Comparison of ENCODE assay signal across 26 cellular contexts in the genomic region with DNA sequence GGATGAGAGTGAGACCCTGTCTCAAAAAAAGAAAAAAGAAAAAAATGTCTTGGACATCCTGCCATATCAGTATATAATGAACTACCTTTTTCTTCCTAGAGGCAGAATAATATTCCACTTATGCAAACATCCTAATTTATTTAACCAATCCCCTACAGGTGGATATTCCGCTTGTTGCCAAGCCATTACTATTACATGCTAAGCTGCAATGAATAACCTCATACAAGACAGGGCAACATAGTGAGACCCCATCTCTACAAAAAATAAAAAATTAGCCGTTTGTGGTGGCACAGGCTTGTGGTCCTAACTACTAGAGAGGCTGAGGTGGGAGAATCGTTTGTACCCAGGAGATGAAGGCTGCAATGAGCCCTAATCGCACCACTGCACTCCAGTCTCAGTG.
"Had no signal": no experiment of that assay in that cellular context is flagged by ENCODE, and none has a peak within 500 bp of the region (broad histone marks: within the 10 kb centered on the region; RNA-seq: fewer than 3 reads in every experiment).

No MANE protein-coding gene starts in this region.

- H3K27ac ChIP-seq: ascending aorta, foreskin keratinocyte, skin epidermis, uterus had no signal

- DNase-seq: activated CD4-positive, alpha-beta T cell treated with anti-CD3 and anti-CD28 coated beads for 48 hours; activated CD4-positive, alpha-beta T cell treated with anti-CD3 and anti-CD28 coated beads, Interleukin-2, amount 50 U/mL, for 48 hours; activated CD8-positive, alpha-beta memory T cell treated with anti-CD3 and anti-CD28 coated beads for 24 hours; activated gamma-delta T cell; activated naive CD4-positive, alpha-beta T cell treated with anti-CD3 and anti-CD28 coated beads, Interleukin-2, amount 10 ng/mL, durations not matched to agents 7 days and 5 days; activated naive CD8-positive, alpha-beta T cell treated with anti-CD3 and anti-CD28 coated beads, Interleukin-2, amount 10 ng/mL, durations not matched to agents 7 days and 5 days; caudate nucleus; foreskin keratinocyte; islet precursor cell; left ventricle myocardium inferior; stimulated activated CD4-positive, alpha-beta T cell treated with anti-CD3 and anti-CD28 coated beads, Interleukin-12 subunit alpha, Interleukin-12 subunit beta, amount 100 ng/mL, for 4 hours; stimulated activated CD4-positive, alpha-beta T cell treated with anti-CD3 and anti-CD28 coated beads, Interleukin-4, amount 100 ng/mL, for 24 hours; substantia nigra; uterus had no signal

- H3K4me3 ChIP-seq: ascending aorta, esophagus muscularis mucosa, left ventricle myocardium inferior, lung, mucosa of descending colon, skin epidermis, uterus had no signal

- H3K36me3 ChIP-seq: ascending aorta, esophagus muscularis mucosa, left ventricle myocardium inferior, uterus had no signal

- H3K9me3 ChIP-seq: ascending aorta, esophagus muscularis mucosa, left ventricle myocardium inferior, mucosa of descending colon, uterus had no signal

- H3K4me1 ChIP-seq: uterus had no signal

- H3K27me3 Mint-ChIP-seq: activated naive CD8-positive, alpha-beta T cell treated with anti-CD3 and anti-CD28 coated beads, Interleukin-2, amount 10 ng/mL, durations not matched to agents 7 days and 5 days; progenitor cell of endocrine pancreas; stimulated activated naive CD8-positive, alpha-beta T cell treated with anti-CD3 and anti-CD28 coated beads, Interleukin-15, Interleukin-2, amounts not matched to agents 100 ng/mL and 50 ng/mL, for 24 hours; type B pancreatic cell had no signal

- H3K27ac Mint-ChIP-seq: activated naive CD4-positive, alpha-beta T cell treated with anti-CD3 and anti-CD28 coated beads, Interleukin-2, amount 10 ng/mL, durations not matched to agents 7 days and 5 days had no signal

- ATAC-seq: activated CD4-positive, CD25-positive, alpha-beta regulatory T cell treated with anti-CD3 and anti-CD28 coated beads, Interleukin-2, amount 50 U/mL, for 24 hours; foreskin keratinocyte; mucosa of descending colon; sciatic nerve; stimulated activated effector memory CD8-positive, alpha-beta T cell treated with anti-CD3 and anti-CD28 coated beads, Interleukin-12 subunit alpha, Interleukin-12 subunit beta, amount 100 ng/mL, for 72 hours had no signal

- H3K27me3 ChIP-seq: ascending aorta, foreskin keratinocyte, uterus had no signal

- H3K9me3 Mint-ChIP-seq: activated naive CD4-positive, alpha-beta T cell treated with anti-CD3 and anti-CD28 coated beads, Interleukin-2, amount 10 ng/mL, durations not matched to agents 7 days and 5 days; activated naive CD8-positive, alpha-beta T cell treated with anti-CD3 and anti-CD28 coated beads, Interleukin-2, amount 10 ng/mL, durations not matched to agents 7 days and 5 days; activated T-helper 1 cell treated with anti-CD3 and anti-CD28 coated beads, Interleukin-12 subunit alpha, Interleukin-12 subunit beta, Interleukin-2, Interleukin-4 antibody, amounts not matched to agents 30 ng/mL and 10 ng/mL and 1 ng/mL, durations not matched to agents 14 hours and 24 hours and 36 hours; stimulated activated effector memory CD8-positive, alpha-beta T cell treated with anti-CD3 and anti-CD28 coated beads, Interleukin-12 subunit alpha, Interleukin-12 subunit beta, amount 100 ng/mL, for 72 hours; stimulated activated naive CD8-positive, alpha-beta T cell treated with anti-CD3 and anti-CD28 coated beads, Interleukin-15, Interleukin-2, amounts not matched to agents 100 ng/mL and 50 ng/mL, for 24 hours; type B pancreatic cell had no signal
